In the genomic region with DNA sequence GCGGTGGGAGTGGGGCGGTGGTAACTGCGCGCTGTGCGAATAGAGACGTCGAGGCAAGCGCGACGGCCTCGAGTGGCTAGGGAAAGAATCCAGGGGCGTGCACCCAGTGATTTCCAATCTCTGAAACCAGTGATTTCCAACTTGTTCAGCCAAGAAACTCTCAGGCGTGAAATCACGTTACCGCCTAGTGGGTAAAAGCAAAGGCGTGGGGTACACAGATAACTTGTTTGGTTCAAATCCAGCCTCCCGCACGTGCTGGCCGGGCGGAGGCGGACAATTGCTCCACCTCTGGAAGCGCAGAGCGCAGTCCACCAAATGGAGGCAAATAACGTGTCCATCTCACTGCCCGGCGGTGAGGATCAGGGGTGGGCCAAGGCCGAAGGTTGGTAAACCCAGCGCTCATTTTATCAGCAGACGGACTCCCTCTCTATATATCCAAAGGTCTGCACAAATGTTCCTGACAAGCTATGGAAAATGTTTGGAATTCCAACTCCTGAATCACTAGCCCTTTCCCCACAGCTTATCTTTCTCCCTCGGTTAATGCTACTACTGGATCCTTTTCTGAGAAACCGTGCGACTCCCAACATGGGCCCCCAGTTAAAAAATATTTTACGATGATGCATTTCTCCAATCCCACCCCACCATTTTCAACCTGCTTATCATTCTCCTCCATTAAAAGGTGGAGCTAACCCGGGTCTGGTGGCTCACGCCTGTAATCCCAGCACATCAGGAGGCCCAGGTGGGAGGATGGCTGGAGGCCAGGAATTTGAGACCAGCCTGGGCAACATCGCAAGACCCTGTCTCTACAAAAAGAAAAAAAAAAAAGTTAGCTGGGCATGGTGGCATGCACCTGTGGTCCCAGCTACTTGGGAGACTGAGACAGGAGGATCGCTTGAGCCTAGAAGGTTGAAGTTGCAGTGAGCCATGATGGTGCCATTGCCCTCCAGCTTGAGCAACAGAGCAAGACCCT, we compare ENCODE assay signal across 1 cellular context.
TF ChIP-seq lines count a peak whose summit lies in the region.

No MANE protein-coding gene starts in this region.

TF ChIP-seq in HepG2, 621 proteins besides CTCF, POLR2A, EP300 and RAD21 (continued from another document and continues in another):
- TF ChIP-seq STAT6 (CRISPR knock-in tag; IDR thresholded peaks at IDR 0.05; ENCODE audit: borderline replicate concordance), result peak; percentile 75; the same call in 1 of the 2 replicates
- no peak for TF ChIP-seq MAFF (IDR thresholded peaks at IDR 0.05; ENCODE audit: low read depth, low read length)
- TF ChIP-seq RAD51 (IDR thresholded peaks at IDR 0.05; ENCODE audit: borderline replicate concordance), result no peak
- no peak for TF ChIP-seq AKNA (CRISPR knock-in tag; IDR thresholded peaks at IDR 0.05; ENCODE audit: borderline replicate concordance)
- TF ChIP-seq CAMTA2 (CRISPR knock-in tag; IDR thresholded peaks at IDR 0.05; ENCODE audit: borderline replicate concordance), result peak; percentile 51; the same call in 1 of the 2 replicates
- TF ChIP-seq, protein P1, sequence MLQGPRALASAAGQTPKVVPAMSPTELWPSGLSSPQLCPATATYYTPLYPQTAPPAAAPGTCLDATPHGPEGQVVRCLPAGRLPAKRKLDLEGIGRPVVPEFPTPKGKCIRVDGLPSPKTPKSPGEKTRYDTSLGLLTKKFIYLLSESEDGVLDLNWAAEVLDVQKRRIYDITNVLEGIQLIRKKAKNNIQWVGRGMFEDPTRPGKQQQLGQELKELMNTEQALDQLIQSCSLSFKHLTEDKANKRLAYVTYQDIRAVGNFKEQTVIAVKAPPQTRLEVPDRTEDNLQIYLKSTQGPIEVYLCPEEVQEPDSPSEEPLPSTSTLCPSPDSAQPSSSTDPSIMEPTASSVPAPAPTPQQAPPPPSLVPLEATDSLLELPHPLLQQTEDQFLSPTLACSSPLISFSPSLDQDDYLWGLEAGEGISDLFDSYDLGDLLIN (CRISPR knock-in tag; IDR thresholded peaks at IDR 0.05; ENCODE audit: borderline replicate concordance), result no peak
- peak; percentile 92 for TF ChIP-seq BHLHE40 (IDR thresholded peaks at IDR 0.05; ENCODE audit: low read length)
- TF ChIP-seq ZNF260 (CRISPR knock-in tag; IDR thresholded peaks at IDR 0.05; ENCODE audit: borderline replicate concordance, low read depth), result no peak
- TF ChIP-seq, protein P2, sequence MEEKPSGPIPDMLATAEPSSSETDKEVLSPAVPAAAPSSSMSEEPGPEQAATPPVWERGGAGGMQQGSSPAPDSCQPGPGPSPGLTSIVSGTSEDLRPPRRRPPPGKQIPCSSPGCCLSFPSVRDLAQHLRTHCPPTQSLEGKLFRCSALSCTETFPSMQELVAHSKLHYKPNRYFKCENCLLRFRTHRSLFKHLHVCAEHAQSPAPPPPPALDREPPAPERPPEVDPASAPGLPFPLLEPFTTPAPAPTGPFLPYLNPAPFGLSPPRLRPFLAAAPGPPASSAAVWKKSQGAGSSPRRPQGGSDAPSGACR (CRISPR knock-in tag; IDR thresholded peaks at IDR 0.05), result no peak
- no peak for TF ChIP-seq ZNF674 (CRISPR knock-in tag; IDR thresholded peaks at IDR 0.05; ENCODE audit: low read depth)
- TF ChIP-seq, protein P3, sequence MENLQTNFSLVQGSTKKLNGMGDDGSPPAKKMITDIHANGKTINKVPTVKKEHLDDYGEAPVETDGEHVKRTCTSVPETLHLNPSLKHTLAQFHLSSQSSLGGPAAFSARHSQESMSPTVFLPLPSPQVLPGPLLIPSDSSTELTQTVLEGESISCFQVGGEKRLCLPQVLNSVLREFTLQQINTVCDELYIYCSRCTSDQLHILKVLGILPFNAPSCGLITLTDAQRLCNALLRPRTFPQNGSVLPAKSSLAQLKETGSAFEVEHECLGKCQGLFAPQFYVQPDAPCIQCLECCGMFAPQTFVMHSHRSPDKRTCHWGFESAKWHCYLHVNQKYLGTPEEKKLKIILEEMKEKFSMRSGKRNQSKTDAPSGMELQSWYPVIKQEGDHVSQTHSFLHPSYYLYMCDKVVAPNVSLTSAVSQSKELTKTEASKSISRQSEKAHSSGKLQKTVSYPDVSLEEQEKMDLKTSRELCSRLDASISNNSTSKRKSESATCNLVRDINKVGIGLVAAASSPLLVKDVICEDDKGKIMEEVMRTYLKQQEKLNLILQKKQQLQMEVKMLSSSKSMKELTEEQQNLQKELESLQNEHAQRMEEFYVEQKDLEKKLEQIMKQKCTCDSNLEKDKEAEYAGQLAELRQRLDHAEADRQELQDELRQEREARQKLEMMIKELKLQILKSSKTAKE (CRISPR knock-in tag; IDR thresholded peaks at IDR 0.05; ENCODE audit: borderline replicate concordance), result no peak
- no peak for TF ChIP-seq SOX13 (IDR thresholded peaks at IDR 0.05)
- TF ChIP-seq SOX13 (CRISPR knock-in tag; conservative IDR thresholded peaks at IDR 0.05 in 1 of 2, IDR thresholded peaks at IDR 0.05 in 1 of 2), result peak in 1 of 2 experiments; percentile 56; a peak in 1 of 4 replicates
- TF ChIP-seq NPAS2 (CRISPR knock-in tag; IDR thresholded peaks at IDR 0.05; ENCODE audit: borderline replicate concordance), result no peak
- TF ChIP-seq, protein P4, sequence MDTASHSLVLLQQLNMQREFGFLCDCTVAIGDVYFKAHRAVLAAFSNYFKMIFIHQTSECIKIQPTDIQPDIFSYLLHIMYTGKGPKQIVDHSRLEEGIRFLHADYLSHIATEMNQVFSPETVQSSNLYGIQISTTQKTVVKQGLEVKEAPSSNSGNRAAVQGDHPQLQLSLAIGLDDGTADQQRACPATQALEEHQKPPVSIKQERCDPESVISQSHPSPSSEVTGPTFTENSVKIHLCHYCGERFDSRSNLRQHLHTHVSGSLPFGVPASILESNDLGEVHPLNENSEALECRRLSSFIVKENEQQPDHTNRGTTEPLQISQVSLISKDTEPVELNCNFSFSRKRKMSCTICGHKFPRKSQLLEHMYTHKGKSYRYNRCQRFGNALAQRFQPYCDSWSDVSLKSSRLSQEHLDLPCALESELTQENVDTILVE (CRISPR knock-in tag; IDR thresholded peaks at IDR 0.05), result no peak
- 0 out of 2 replicates have a peak, but pooled peaks have one; percentile 26 for TF ChIP-seq ZNF329 (CRISPR knock-in tag; IDR thresholded peaks at IDR 0.05; ENCODE audit: low read depth)
- no peak for TF ChIP-seq TCF7 (IDR thresholded peaks at IDR 0.05; ENCODE audit: low read depth)
- TF ChIP-seq ZNF354B (CRISPR knock-in tag; IDR thresholded peaks at IDR 0.05), result no peak
- TF ChIP-seq ZNF557 (CRISPR knock-in tag; IDR thresholded peaks at IDR 0.05), result no peak
- no peak for TF ChIP-seq POLR2G (IDR thresholded peaks at IDR 0.05; ENCODE audit: low read depth, low read length)
- no peak for TF ChIP-seq NFE2 (CRISPR knock-in tag; IDR thresholded peaks at IDR 0.05)
- TF ChIP-seq SP4 (CRISPR knock-in tag; IDR thresholded peaks at IDR 0.05), result peak; percentile 40; the same call in 1 of the 2 replicates
- TF ChIP-seq ZNF619 (CRISPR knock-in tag; IDR thresholded peaks at IDR 0.05), result no peak
- TF ChIP-seq NFIB (CRISPR knock-in tag; IDR thresholded peaks at IDR 0.05; ENCODE audit: borderline replicate concordance), result no peak
- TF ChIP-seq ZNF335 (CRISPR knock-in tag; IDR thresholded peaks at IDR 0.05), result no peak
- TF ChIP-seq SYNCRIP (IDR thresholded peaks at IDR 0.05; ENCODE audit: insufficient read depth, low read depth, low read length), result no peak
- TF ChIP-seq U2AF1 (optimal IDR thresholded peaks at IDR 0.05; ENCODE audit: low read depth, low read length), result no peak
- TF ChIP-seq NFATC3 (CRISPR knock-in tag; IDR thresholded peaks at IDR 0.05), result no peak
- TF ChIP-seq ATAD3A (CRISPR knock-in tag; IDR thresholded peaks at IDR 0.05), result no peak
- no peak for TF ChIP-seq FOXO1 (CRISPR knock-in tag; IDR thresholded peaks at IDR 0.05)
- no peak for TF ChIP-seq MIXL1 (CRISPR knock-in tag; IDR thresholded peaks at IDR 0.05)
- TF ChIP-seq ZMYM2 (CRISPR knock-in tag; IDR thresholded peaks at IDR 0.05), result no peak
- TF ChIP-seq ZNF615 (CRISPR knock-in tag; IDR thresholded peaks at IDR 0.05; ENCODE audit: borderline replicate concordance), result no peak
- 0 out of 2 replicates have a peak, but pooled peaks have one; percentile 34 for TF ChIP-seq MTA1 (CRISPR knock-in tag; IDR thresholded peaks at IDR 0.05; ENCODE audit: borderline replicate concordance)
- TF ChIP-seq ZNF737 (CRISPR knock-in tag; IDR thresholded peaks at IDR 0.05; ENCODE audit: borderline replicate concordance), result no peak; the same call in 1 of the 2 replicates
- no peak for TF ChIP-seq SP1 (IDR thresholded peaks at IDR 0.05)
- TF ChIP-seq SP1 (CRISPR knock-in tag; IDR thresholded peaks at IDR 0.05), result no peak
- TF ChIP-seq HCFC1 (IDR thresholded peaks at IDR 0.05; ENCODE audit: low read depth, low read length), result no peak
- no peak for TF ChIP-seq SATB2 (CRISPR knock-in tag; IDR thresholded peaks at IDR 0.05)
- no peak; the same call in none of the 2 replicates for TF ChIP-seq ZNF256 (CRISPR knock-in tag; conservative IDR thresholded peaks at IDR 0.05)
- TF ChIP-seq RFX5 (IDR thresholded peaks at IDR 0.05; ENCODE audit: low read depth, low read length), result no peak
- TF ChIP-seq ZBTB42 (CRISPR knock-in tag; IDR thresholded peaks at IDR 0.05), result 0 out of 2 replicates have a peak, but pooled peaks have one; percentile 76
- TF ChIP-seq HDAC6 (IDR thresholded peaks at IDR 0.05; ENCODE audit: low read depth, low read length), result no peak
- no peak for TF ChIP-seq NONO (IDR thresholded peaks at IDR 0.05)
- TF ChIP-seq NONO (CRISPR knock-in tag; conservative IDR thresholded peaks at IDR 0.05), result no peak
- no peak for TF ChIP-seq SRSF4 (IDR thresholded peaks at IDR 0.05; ENCODE audit: low read depth, low read length, poor library complexity, severe bottlenecking)
